13 cellular contexts compared by ENCODE assay signal in the genomic region with DNA sequence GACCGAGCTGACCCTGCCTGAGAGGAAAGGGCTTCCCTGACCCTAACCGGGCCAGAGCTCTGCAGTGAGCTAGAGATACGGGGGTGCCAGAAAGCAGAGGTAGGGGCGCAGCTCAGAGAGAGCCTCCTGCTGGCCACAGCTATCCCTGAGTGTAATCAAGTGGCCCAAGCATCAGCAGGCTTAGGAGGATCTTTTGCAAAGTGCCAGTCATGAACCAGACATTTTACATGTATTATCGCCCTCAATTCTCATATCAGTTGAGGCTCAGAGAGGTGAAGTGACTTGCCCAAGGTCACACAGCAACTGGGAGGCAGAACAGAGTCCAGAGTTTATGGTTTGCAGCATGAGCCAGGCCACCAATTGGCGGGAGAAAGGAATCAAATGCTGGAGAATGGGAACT. TPM values are rescaled to one million over a fixed set of nuclear protein-coding genes. Genes with fewer than 3 reads are reported as not detected.
DNase-seq lines count a peak whose midpoint lies in the region; ATAC-seq and TF ChIP-seq lines count a peak whose summit lies in the region.
"Had no signal": no experiment of that assay in that cellular context is flagged by ENCODE, and none has a peak within 500 bp of the region (broad histone marks: within the 10 kb centered on the region; RNA-seq: fewer than 3 reads in every experiment).

No MANE protein-coding gene starts in this region.

- H3K4me3 Mint-ChIP-seq in naive B cell: peak overlapping the region in 6 of 8 donors; percentile 22 to 95 (median 74)
- H3K4me3 Mint-ChIP-seq: activated CD8-positive, alpha-beta T cell treated with anti-CD3 and anti-CD28 coated beads, Interleukin-2, amount 10 ng/mL, durations not matched to agents 7 days and 5 days had no signal

- no peak overlapping the region for H3K27ac ChIP-seq in brain microvascular endothelial cell

- no peaks in the 10 kb centered on the region for H3K9me3 Mint-ChIP-seq in naive B cell

- DNase-seq in AG09309 (ENCODE audit: low read depth): no peak
- DNase-seq in GM13977 (ENCODE audit: low spot score): no peak
- DNase-seq in brain microvascular endothelial cell: no peak
- DNase-seq in naive B cell: no peak
- no peak for DNase-seq in GM03348 (ENCODE audit: low spot score)
- no peak for DNase-seq in GOT3 (lab: John Stamatoyannopoulos, UW)
- DNase-seq in dedifferentiated amniotic fluid mesenchymal stem cell (ENCODE audit: extremely low spot score): no peak
- no peak for DNase-seq in NCI-H748 (lab: John Stamatoyannopoulos, UW; ENCODE audit: unreplicated experiment)
- DNase-seq: activated CD8-positive, alpha-beta T cell treated with anti-CD3 and anti-CD28 coated beads, Interleukin-2, amount 10 ng/mL, durations not matched to agents 7 days and 5 days; head of caudate nucleus; MG63; mucosa of descending colon; NCI-H69 had no signal

- H3K36me3 ChIP-seq in brain microvascular endothelial cell (replicated peaks): no peaks in the 10 kb centered on the region
- H3K36me3 ChIP-seq: MG63 had no signal

- H3K27ac Mint-ChIP-seq in naive B cell: peak overlapping the region in 5 of 6 donors; percentile 81 to 95 (median 88)
- H3K27ac Mint-ChIP-seq: activated CD8-positive, alpha-beta T cell treated with anti-CD3 and anti-CD28 coated beads, Interleukin-2, amount 10 ng/mL, durations not matched to agents 7 days and 5 days had no signal

- H3K4me3 ChIP-seq in AG09309 (ENCODE audit: control insufficient read depth, low read depth, low read length) (no peak overlapping the region), brain microvascular endothelial cell (ENCODE audit: low read depth, low read length) (no peak overlapping the region)
- H3K4me3 ChIP-seq: MG63, mucosa of descending colon had no signal

- peaks cover 60 to 69% (median 68%) of the 10 kb centered on the region in 3 donors for H3K4me1 Mint-ChIP-seq in naive B cell

- peak; percentile 24 for TF ChIP-seq CTCF in AG09309 (IDR thresholded peaks at IDR 0.05; ENCODE audit: control insufficient read depth, insufficient read depth, low read depth, low read length, missing control alignments)
- peak; percentile 28 for TF ChIP-seq CTCF in GM13977 (IDR thresholded peaks at IDR 0.05; ENCODE audit: extremely low read depth, insufficient read depth, missing control alignments)
- TF ChIP-seq CTCF in brain microvascular endothelial cell (IDR thresholded peaks at IDR 0.05; ENCODE audit: low read depth, low read length, missing control alignments): peak; percentile 60

- H3K27me3 ChIP-seq in brain microvascular endothelial cell (replicated peaks): no peaks in the 10 kb centered on the region
- H3K27me3 ChIP-seq: MG63 had no signal

- H3K27me3 Mint-ChIP-seq in naive B cell: no peaks in the 10 kb centered on the region

- ATAC-seq in naive B cell (ENCODE audit: low read depth in 2 of 2): no peak
- ATAC-seq: activated CD8-positive, alpha-beta T cell treated with anti-CD3 and anti-CD28 coated beads, Interleukin-2, amount 10 ng/mL, durations not matched to agents 7 days and 5 days; mucosa of descending colon had no signal

- in situ Hi-C loops in GM13977 (cut with MboI; ENCODE audit: low pct_unique_long_range_greater_than_20kb, low sequenced_read_pairs, unreplicated experiment) (no loop called here), brain microvascular endothelial cell (cut with HindIII; ENCODE audit: low pct_ligation_motif_present, low sequenced_read_pairs) (no loop called here)

- peaks cover 0 to 8% of the 10 kb centered on the region in 2 donors for H3K36me3 Mint-ChIP-seq in naive B cell

RNA-seq across cellular contexts. Expression of a gene that starts 7.0 kb away (rescaled TPM):
- 10 to 100 TPM; 23.9 to 52.0 (median 31.2) TPM for polyA plus RNA-seq in naive B cell (ENCODE audit: low read depth in 6 of 6)

RNA-seq across cellular contexts. Expression of a gene that starts 35.3 kb away (rescaled TPM):
- 1 to 10 TPM in 2 of 6 donors, under 1 TPM in 4; 0.06 to 1.7 (median 0.46) TPM for polyA plus RNA-seq in naive B cell (ENCODE audit: low read depth in 6 of 6)
